11 cellular contexts compared by ENCODE assay signal in genomic region chr19:9865732-9866627, GRCh38.
A peak's percentile ranks its signal among the peaks of the same experiment; 100 is the strongest.
DNase-seq lines count a peak whose midpoint lies in the region; ATAC-seq and TF ChIP-seq lines count a peak whose summit lies in the region.
"Had no signal": no experiment of that assay in that cellular context is flagged by ENCODE, and none has a peak within 500 bp of the region (broad histone marks: within the 10 kb centered on the region; RNA-seq: fewer than 3 reads in every experiment).

No MANE protein-coding gene starts in this region.

- H3K27ac Mint-ChIP-seq in activated T-cell treated with anti-CD3 and anti-CD28 coated beads, Interleukin-2, amount 50 U/mL, for 24 hours = peak overlapping the region; percentile 37
- H3K27ac Mint-ChIP-seq in stimulated activated naive CD8-positive, alpha-beta T cell treated with anti-CD3 and anti-CD28 coated beads, Interleukin-15, amount 100 ng/mL, for 72 hours = no peak overlapping the region

- peak overlapping the region; percentile 27 for H3K4me2 ChIP-seq in OCI-LY3 (ENCODE audit: low read length)

- no peak for DNase-seq in activated T-cell treated with anti-CD3 and anti-CD28 coated beads, Interleukin-2, amount 50 U/mL, for 24 hours
- no peak for DNase-seq in activated T-cell treated with anti-CD3 and anti-CD28 coated beads, Interleukin-2, amount 50 U/mL, for 1 hour
- peak; percentile 72 for DNase-seq in cerebellar cortex (ENCODE audit: low spot score)
- DNase-seq in stimulated activated naive CD8-positive, alpha-beta T cell treated with anti-CD3 and anti-CD28 coated beads, Interleukin-15, amount 100 ng/mL, for 72 hours = no peak
- DNase-seq in SHP77 (lab: John Stamatoyannopoulos, UW) = no peak
- no peak for DNase-seq in OCI-M2 (lab: John Stamatoyannopoulos, UW; ENCODE audit: unreplicated experiment)
- DNase-seq in GM10266 (ENCODE audit: extremely low spot score) = no peak
- DNase-seq: NCI-H1417 treated with DMSO at 0.1 percent for 48 hours, SJCRH30 had no signal

- no peaks in the 10 kb centered on the region for H3K9me3 ChIP-seq in OCI-LY3 (ENCODE audit: insufficient read depth, low read length)
- H3K9me3 ChIP-seq: SJCRH30 had no signal

- no peak overlapping the region for H3K9ac ChIP-seq in OCI-LY3 (ENCODE audit: low read length)

- no peaks in the 10 kb centered on the region for H4K20me1 ChIP-seq in OCI-LY3 (ENCODE audit: insufficient read depth, low read length)

- H3K27me3 ChIP-seq in OCI-LY3 (ENCODE audit: low read depth, low read length) = peaks cover 23% of the 10 kb centered on the region
- H3K27me3 ChIP-seq: SJCRH30 had no signal

- no peaks in the 10 kb centered on the region for H3K9me3 Mint-ChIP-seq in activated T-cell treated with anti-CD3 and anti-CD28 coated beads, Interleukin-2, amount 50 U/mL, for 24 hours
- H3K9me3 Mint-ChIP-seq in stimulated activated naive CD8-positive, alpha-beta T cell treated with anti-CD3 and anti-CD28 coated beads, Interleukin-15, amount 100 ng/mL, for 72 hours = no peaks in the 10 kb centered on the region

- H3K4me1 ChIP-seq in OCI-LY3 (ENCODE audit: low read length) = peaks cover 16% of the 10 kb centered on the region
- H3K4me1 ChIP-seq: SJCRH30 had no signal

- H3K4me3 Mint-ChIP-seq in activated T-cell treated with anti-CD3 and anti-CD28 coated beads, Interleukin-2, amount 50 U/mL, for 24 hours = no peak overlapping the region
- peak overlapping the region in 1 of 2 donors; percentile 18 for H3K4me3 Mint-ChIP-seq in stimulated activated naive CD8-positive, alpha-beta T cell treated with anti-CD3 and anti-CD28 coated beads, Interleukin-15, amount 100 ng/mL, for 72 hours

- ATAC-seq in stimulated activated naive CD8-positive, alpha-beta T cell treated with anti-CD3 and anti-CD28 coated beads, Interleukin-15, amount 100 ng/mL, for 72 hours = peak; percentile 66

- H3K36me3 Mint-ChIP-seq in activated T-cell treated with anti-CD3 and anti-CD28 coated beads, Interleukin-2, amount 50 U/mL, for 24 hours (ENCODE audit: low read depth) = no peaks in the 10 kb centered on the region

- H2AFZ ChIP-seq in OCI-LY3 (ENCODE audit: low read depth, low read length) = no peak overlapping the region

- no peak overlapping the region for H3K27ac ChIP-seq in OCI-LY3 (ENCODE audit: low read length)
- H3K27ac ChIP-seq: SJCRH30 had no signal

- TF ChIP-seq CTCF in OCI-LY3 (IDR thresholded peaks at IDR 0.05; ENCODE audit: low read depth, low read length) (no peak), GM10266 (IDR thresholded peaks at IDR 0.05; ENCODE audit: control insufficient read depth, insufficient read depth, low read depth, missing control alignments) (no peak)

- H3K4me1 Mint-ChIP-seq in activated T-cell treated with anti-CD3 and anti-CD28 coated beads, Interleukin-2, amount 50 U/mL, for 24 hours (ENCODE audit: low read depth) = peaks cover 47% of the 10 kb centered on the region
- H3K4me1 Mint-ChIP-seq in stimulated activated naive CD8-positive, alpha-beta T cell treated with anti-CD3 and anti-CD28 coated beads, Interleukin-15, amount 100 ng/mL, for 72 hours = peaks cover 56% of the 10 kb centered on the region

- H3K36me3 ChIP-seq in OCI-LY3 (replicated peaks; ENCODE audit: low read depth, low read length) = no peaks in the 10 kb centered on the region
- H3K36me3 ChIP-seq: SJCRH30 had no signal

- H3K79me2 ChIP-seq in OCI-LY3 (ENCODE audit: low read length) = no peaks in the 10 kb centered on the region

- H3K4me3 ChIP-seq in OCI-LY3 (ENCODE audit: low read length) = no peak overlapping the region
- H3K4me3 ChIP-seq: lung, SJCRH30 had no signal

- no peaks in the 10 kb centered on the region for H3K27me3 Mint-ChIP-seq in activated T-cell treated with anti-CD3 and anti-CD28 coated beads, Interleukin-2, amount 50 U/mL, for 24 hours
- H3K27me3 Mint-ChIP-seq in stimulated activated naive CD8-positive, alpha-beta T cell treated with anti-CD3 and anti-CD28 coated beads, Interleukin-15, amount 100 ng/mL, for 72 hours = no peaks in the 10 kb centered on the region
